In genomic region chr2:168338803-168339437, GRCh38 we compare ENCODE assay signal across 26 cellular contexts.
"Had no signal": no experiment of that assay in that cellular context is flagged by ENCODE, and none has a peak within 500 bp of the region (broad histone marks: within the 10 kb centered on the region; RNA-seq: fewer than 3 reads in every experiment).

No MANE protein-coding gene starts in this region.

- H3K4me3 Mint-ChIP-seq: natural killer cell; neural crest cell; stimulated activated naive CD8-positive, alpha-beta T cell treated with anti-CD3 and anti-CD28 coated beads, Interleukin-15, amount 100 ng/mL, for 72 hours had no signal

- H3K27ac Mint-ChIP-seq: natural killer cell had no signal

- H3K9me3 Mint-ChIP-seq: natural killer cell; neural crest cell; stimulated activated naive CD8-positive, alpha-beta T cell treated with anti-CD3 and anti-CD28 coated beads, Interleukin-15, amount 100 ng/mL, for 72 hours had no signal

- H3K36me3 ChIP-seq: esophagus squamous epithelium, lower lobe of right lung, prostate gland, right atrium auricular region, suprapubic skin, transverse colon, upper lobe of right lung, uterus had no signal

- ATAC-seq: left ventricle myocardium superior; lower lobe of right lung; natural killer cell; sciatic nerve; stimulated activated naive CD8-positive, alpha-beta T cell treated with anti-CD3 and anti-CD28 coated beads, Interleukin-15, amount 100 ng/mL, for 72 hours; upper lobe of right lung had no signal

- H3K9me3 ChIP-seq: esophagus squamous epithelium, lower lobe of right lung, prostate gland, right atrium auricular region, suprapubic skin, transverse colon, upper lobe of right lung, uterus had no signal

- H3K4me2 ChIP-seq: smooth muscle cell had no signal

- H3K4me1 ChIP-seq: esophagus squamous epithelium, lower lobe of right lung, prostate gland, right atrium auricular region, suprapubic skin, upper lobe of right lung, uterus had no signal

- H3K4me1 Mint-ChIP-seq: natural killer cell had no signal

- H3K4me3 ChIP-seq: coronary artery, esophagus squamous epithelium, lower lobe of right lung, prostate gland, right atrium auricular region, smooth muscle cell, suprapubic skin, transverse colon, upper lobe of right lung, uterus had no signal

- FAIRE-seq: endothelial cell of umbilical vein, frontal cortex, keratinocyte had no signal

- H3K27ac ChIP-seq: coronary artery, esophagus squamous epithelium, lower lobe of right lung, prostate gland, right atrium auricular region, suprapubic skin, transverse colon, upper lobe of right lung, uterus had no signal

- H3K36me3 Mint-ChIP-seq: natural killer cell had no signal

- DNase-seq: dermis blood vessel endothelial cell; effector memory CD4-positive, alpha-beta T cell; esophagus squamous epithelium; head of caudate nucleus; left ventricle myocardium superior; lower lobe of right lung; natural killer cell; stimulated activated CD4-positive, alpha-beta T cell treated with anti-CD3 and anti-CD28 coated beads, Interleukin-12 subunit alpha, Interleukin-12 subunit beta, amount 100 ng/mL, for 4 hours; stimulated activated CD4-positive, alpha-beta T cell treated with anti-CD3 and anti-CD28 coated beads, Interleukin-1b, Interleukin-23, amount 100 ng/mL, for 48 hours; stimulated activated CD4-positive, alpha-beta T cell treated with anti-CD3 and anti-CD28 coated beads, Interleukin-4, amount 100 ng/mL, for 1 hour; stimulated activated CD8-positive, alpha-beta memory T cell treated with anti-CD3 and anti-CD28 coated beads, Interleukin-4, amount 100 ng/mL, for 48 hours; stimulated activated naive CD4-positive, alpha-beta T cell; stimulated activated naive CD8-positive, alpha-beta T cell treated with anti-CD3 and anti-CD28 coated beads, Interleukin-15, amount 100 ng/mL, for 72 hours; transverse colon; upper lobe of right lung; uterus had no signal

- H3K27me3 ChIP-seq: right atrium auricular region, suprapubic skin, transverse colon, upper lobe of right lung, uterus had no signal
